In genomic region chr16:2152695-2153506, GRCh38 we compare ENCODE assay signal across 1 cellular context.
TF ChIP-seq lines count a peak whose summit lies in the region.

No MANE protein-coding gene starts in this region.

TF ChIP-seq in WTC11, 78 proteins besides CTCF, POLR2A, EP300 and RAD21 (continued from another document):
- TF ChIP-seq HMGXB4 (CRISPR knock-in tag; IDR thresholded peaks at IDR 0.05) (0 out of 2 replicates have a peak, but pooled peaks have one; percentile 6), CBFB (CRISPR knock-in tag; IDR thresholded peaks at IDR 0.05; ENCODE audit: low read depth) (no peak), JUN (CRISPR knock-in tag; IDR thresholded peaks at IDR 0.05) (no peak), GABPB1 (CRISPR knock-in tag; IDR thresholded peaks at IDR 0.05) (no peak), SP1 (CRISPR knock-in tag; conservative IDR thresholded peaks at IDR 0.05) (peak; percentile 30; the same call in 1 of the 2 replicates), ZMAT4 (CRISPR knock-in tag; IDR thresholded peaks at IDR 0.05) (no peak), NFYB (CRISPR knock-in tag; conservative IDR thresholded peaks at IDR 0.05; ENCODE audit: low read depth) (no peak), ATF2 (CRISPR knock-in tag; IDR thresholded peaks at IDR 0.05; ENCODE audit: borderline replicate concordance, low read depth) (no peak), OVOL2 (CRISPR knock-in tag; IDR thresholded peaks at IDR 0.05; ENCODE audit: borderline replicate concordance) (no peak), KAT7 (CRISPR knock-in tag; IDR thresholded peaks at IDR 0.05; ENCODE audit: borderline replicate concordance) (no peak), CDX4 (CRISPR knock-in tag; IDR thresholded peaks at IDR 0.05; ENCODE audit: borderline replicate concordance) (no peak), ZNF121 (CRISPR knock-in tag; IDR thresholded peaks at IDR 0.05) (peak; percentile 12; the same call in 1 of the 2 replicates), ATF6 (CRISPR knock-in tag; IDR thresholded peaks at IDR 0.05) (no peak), FOXP1 (CRISPR knock-in tag; IDR thresholded peaks at IDR 0.05; ENCODE audit: borderline replicate concordance) (no peak), ZNF138 (CRISPR knock-in tag; conservative IDR thresholded peaks at IDR 0.05) (no peak), ZNF232 (CRISPR knock-in tag; IDR thresholded peaks at IDR 0.05) (no peak), ZNF423 (CRISPR knock-in tag; IDR thresholded peaks at IDR 0.05) (no peak), ZNF263 (CRISPR knock-in tag; IDR thresholded peaks at IDR 0.05; ENCODE audit: low read depth) (peak; percentile 18; the same call in 1 of the 2 replicates), TP53 (CRISPR knock-in tag; IDR thresholded peaks at IDR 0.05) (no peak), ZNF396 (CRISPR knock-in tag; IDR thresholded peaks at IDR 0.05; ENCODE audit: borderline replicate concordance) (no peak), CREB1 (CRISPR knock-in tag; IDR thresholded peaks at IDR 0.05) (peak; percentile 58; the same call in 1 of the 2 replicates), ZNF532 (CRISPR knock-in tag; IDR thresholded peaks at IDR 0.05; ENCODE audit: borderline replicate concordance) (no peak), E2F4 (CRISPR knock-in tag; IDR thresholded peaks at IDR 0.05; ENCODE audit: borderline replicate concordance, low read depth) (no peak), TEAD4 (CRISPR knock-in tag; IDR thresholded peaks at IDR 0.05) (no peak), ESRRA (CRISPR knock-in tag; IDR thresholded peaks at IDR 0.05; ENCODE audit: borderline replicate concordance) (no peak; the same call in 1 of the 2 replicates), ELF4 (CRISPR knock-in tag; IDR thresholded peaks at IDR 0.05; ENCODE audit: low read depth) (no peak), ZNF317 (CRISPR knock-in tag; IDR thresholded peaks at IDR 0.05; ENCODE audit: borderline replicate concordance, low read depth) (0 out of 2 replicates have a peak, but pooled peaks have one; percentile 6), IRF2 (CRISPR knock-in tag; IDR thresholded peaks at IDR 0.05; ENCODE audit: borderline replicate concordance, low read depth) (no peak), NR2C2 (CRISPR knock-in tag; IDR thresholded peaks at IDR 0.05) (no peak), CREM (CRISPR knock-in tag; IDR thresholded peaks at IDR 0.05) (no peak), PREB (CRISPR knock-in tag; IDR thresholded peaks at IDR 0.05; ENCODE audit: borderline replicate concordance) (no peak), EMX1 (CRISPR knock-in tag; IDR thresholded peaks at IDR 0.05) (peak; percentile 46; the same call in 1 of the 2 replicates), ZNF281 (CRISPR knock-in tag; IDR thresholded peaks at IDR 0.05) (no peak), ZBTB21 (CRISPR knock-in tag; IDR thresholded peaks at IDR 0.05; ENCODE audit: borderline replicate concordance) (0 out of 2 replicates have a peak, but pooled peaks have one; percentile 53), ZSCAN18 (CRISPR knock-in tag; IDR thresholded peaks at IDR 0.05) (no peak), ATF1 (CRISPR knock-in tag; IDR thresholded peaks at IDR 0.05) (peak; percentile 24), PRRX2 (CRISPR knock-in tag; IDR thresholded peaks at IDR 0.05) (peak; percentile 64; the same call in 1 of the 2 replicates), SMAD4 (CRISPR knock-in tag; IDR thresholded peaks at IDR 0.05) (no peak), IRF1 (CRISPR knock-in tag; IDR thresholded peaks at IDR 0.05) (no peak), ZNF416 (CRISPR knock-in tag; IDR thresholded peaks at IDR 0.05) (0 out of 2 replicates have a peak, but pooled peaks have one; percentile 27), ZBTB43 (CRISPR knock-in tag; IDR thresholded peaks at IDR 0.05) (no peak; the same call in 1 of the 2 replicates), ZNF219 (CRISPR knock-in tag; IDR thresholded peaks at IDR 0.05; ENCODE audit: borderline replicate concordance) (no peak), RORB (CRISPR knock-in tag; IDR thresholded peaks at IDR 0.05) (no peak)
